8 cellular contexts compared by ENCODE assay signal in the genomic region with DNA sequence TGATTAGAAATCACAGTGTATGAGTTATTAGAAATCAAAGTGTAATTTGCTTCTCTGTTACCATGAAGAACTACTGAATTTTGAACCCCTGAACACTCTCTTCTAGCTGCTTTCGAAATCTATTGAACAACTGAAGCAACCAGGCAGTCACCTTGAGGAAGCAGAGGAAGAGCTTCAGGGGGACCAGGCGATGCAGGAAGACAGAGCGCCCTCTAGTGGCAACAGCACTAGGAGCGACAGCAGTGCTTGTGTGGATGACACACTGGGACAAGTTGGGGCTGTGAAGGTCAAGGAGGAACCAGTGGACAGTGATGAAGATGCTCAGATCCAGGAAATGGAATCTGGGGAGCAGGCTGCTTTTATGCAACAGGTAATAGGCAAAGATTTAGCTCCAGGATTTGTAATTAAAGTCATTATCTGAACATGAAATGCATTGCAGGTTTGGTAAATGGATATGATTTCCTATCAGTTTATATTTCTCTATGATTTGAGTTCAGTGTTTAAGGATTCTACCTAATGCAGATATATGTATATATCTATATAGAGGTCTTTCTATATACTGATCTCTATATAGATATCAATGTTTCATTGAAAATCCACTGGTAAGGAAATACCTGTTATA.
DNase-seq lines count a peak whose midpoint lies in the region; ATAC-seq, FAIRE-seq and TF ChIP-seq lines count a peak whose summit lies in the region.

No MANE protein-coding gene starts in this region.

- H3K4me1 ChIP-seq in neutrophil (ENCODE audit: control insufficient read depth in 1 of 2, insufficient read depth in 1 of 2, low read depth in 1 of 2, low read length in 1 of 2) (peaks cover 4 to 5% of the 10 kb centered on the region in 2 experiments), suprapubic skin (peaks cover 11% of the 10 kb centered on the region)

- in situ Hi-C loops in G401 (cut with HindIII; ENCODE audit: low sequenced_read_pairs) = no loop called here

- TF ChIP-seq POLR2A in suprapubic skin (IDR thresholded peaks at IDR 0.05) = no peak

- H3K36me3 ChIP-seq in neutrophil (no peaks in the 10 kb centered on the region), suprapubic skin (no peaks in the 10 kb centered on the region)

- no peaks in the 10 kb centered on the region for H3K4me1 Mint-ChIP-seq in activated T-cell treated with anti-CD3 and anti-CD28 coated beads, Interleukin-2, amount 50 U/mL, for 4 hours (ENCODE audit: low read depth)

- DNase-seq in G401 (ENCODE audit: low spot score) (peak; percentile 84), RCC 7860 (ENCODE audit: low spot score) (peak; percentile 58), fibroblast of the aortic adventitia (ENCODE audit: low read depth) (peak; percentile 79), suprapubic skin (ENCODE audit: low spot score in 2 of 2) (peak; percentile 84 to 86)
- peak; percentile 39 for DNase-seq in activated T-cell treated with anti-CD3 and anti-CD28 coated beads, Interleukin-2, amount 50 U/mL, for 4 hours

- H3K4me3 ChIP-seq in fibroblast of the aortic adventitia (ENCODE audit: low read depth, low read length) (no peak overlapping the region), neutrophil (ENCODE audit: low read depth in 1 of 2, low read length in 1 of 2) (no peak overlapping the region), suprapubic skin (no peak overlapping the region)

- H3K27me3 Mint-ChIP-seq in activated T-cell treated with anti-CD3 and anti-CD28 coated beads, Interleukin-2, amount 50 U/mL, for 4 hours (ENCODE audit: low read depth) = no peaks in the 10 kb centered on the region

- no peaks in the 10 kb centered on the region for H3K9me3 ChIP-seq in neutrophil
- H3K9me3 ChIP-seq in suprapubic skin = no peaks in the 10 kb centered on the region

- 20% methylated on average over 4 of the region's 4 CpGs for WGBS in suprapubic skin

- no peaks in the 10 kb centered on the region for H3K27me3 ChIP-seq in neutrophil
- no peaks in the 10 kb centered on the region for H3K27me3 ChIP-seq in suprapubic skin

- TF ChIP-seq EP300 in Ishikawa (IDR thresholded peaks at IDR 0.05; ENCODE audit: borderline replicate concordance) (no peak), suprapubic skin (IDR thresholded peaks at IDR 0.05) (no peak)

- H3K27ac ChIP-seq in neutrophil = no peak overlapping the region
- H3K27ac ChIP-seq in suprapubic skin = no peak overlapping the region

- no peaks in the 10 kb centered on the region for H3K9me3 Mint-ChIP-seq in activated T-cell treated with anti-CD3 and anti-CD28 coated beads, Interleukin-2, amount 50 U/mL, for 4 hours

- peak; percentile 95 for ATAC-seq in GM21737 (IDR thresholded peaks at IDR 0.05; ENCODE audit: unreplicated experiment)
- peak; percentile 46 to 72 for ATAC-seq in activated T-cell treated with anti-CD3 and anti-CD28 coated beads, Interleukin-2, amount 50 U/mL, for 4 hours

- H3K36me3 Mint-ChIP-seq in activated T-cell treated with anti-CD3 and anti-CD28 coated beads, Interleukin-2, amount 50 U/mL, for 4 hours (ENCODE audit: insufficient read depth) = no peaks in the 10 kb centered on the region

- no peak overlapping the region for H3K4me3 Mint-ChIP-seq in activated T-cell treated with anti-CD3 and anti-CD28 coated beads, Interleukin-2, amount 50 U/mL, for 4 hours

- peak; percentile 94 for TF ChIP-seq CTCF in fibroblast of the aortic adventitia (IDR thresholded peaks at IDR 0.05; ENCODE audit: insufficient read depth, low read length)
- TF ChIP-seq CTCF in neutrophil (IDR thresholded peaks at IDR 0.05) = peak; percentile 57
- TF ChIP-seq CTCF in suprapubic skin (IDR thresholded peaks at IDR 0.05) = peak; percentile 53 to 86

- peak; percentile 77 for TF ChIP-seq RAD21 in Ishikawa (IDR thresholded peaks at IDR 0.05; ENCODE audit: low read depth)

- FAIRE-seq in RCC 7860 (lab: Jason Lieb, UNC) = no peak

TF ChIP-seq in Ishikawa, 13 proteins besides CTCF, POLR2A, EP300 and RAD21:
- TF ChIP-seq EGR1 (IDR thresholded peaks at IDR 0.05) (no peak), NFIC (IDR thresholded peaks at IDR 0.05) (no peak), CREB1 (IDR thresholded peaks at IDR 0.05; ENCODE audit: low read depth) (no peak), ZBTB7A (IDR thresholded peaks at IDR 0.05; ENCODE audit: low read depth) (no peak), CEBPB (IDR thresholded peaks at IDR 0.05) (0 out of 2 replicates have a peak, but pooled peaks have one; percentile 3)
